36 cellular contexts compared by ENCODE assay signal in the genomic region with DNA sequence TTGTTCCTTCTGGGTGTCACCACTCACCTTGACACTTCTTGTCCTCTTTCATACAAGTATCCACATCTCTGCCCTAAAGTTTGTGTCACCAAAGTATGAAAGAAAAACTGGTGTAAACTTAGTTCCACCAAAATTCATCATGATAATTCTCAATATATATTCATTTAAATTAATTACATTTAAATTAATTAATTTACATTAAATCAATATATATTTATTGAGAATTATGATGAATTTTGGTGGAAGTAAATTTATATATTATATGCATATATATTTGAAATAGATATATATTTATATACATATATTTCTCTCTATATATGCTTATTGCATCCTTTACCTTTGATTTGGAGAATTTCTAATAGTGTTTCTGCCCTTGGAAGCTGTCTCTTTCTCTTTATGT.
"Had no signal": no experiment of that assay in that cellular context is flagged by ENCODE, and none has a peak within 500 bp of the region (broad histone marks: within the 10 kb centered on the region; RNA-seq: fewer than 3 reads in every experiment).

No MANE protein-coding gene starts in this region.

- H3K4me3 Mint-ChIP-seq: activated B cell treated with CpG ODN at 0.5 μM for 24 hours; activated CD4-positive, alpha-beta memory T cell treated with anti-CD3 and anti-CD28 coated beads for 36 hours; activated CD4-positive, alpha-beta T cell treated with anti-CD3 and anti-CD28 coated beads, Interleukin-2, amount 10 ng/mL, durations not matched to agents 24 days and 14 days; activated CD8-positive, alpha-beta T cell treated with anti-CD3 and anti-CD28 coated beads for 36 hours; activated naive CD4-positive, alpha-beta T cell treated with anti-CD3 and anti-CD28 coated beads for 36 hours; activated naive CD8-positive, alpha-beta T cell treated with anti-CD3 and anti-CD28 coated beads for 36 hours; activated T-cell treated with anti-CD3 and anti-CD28 coated beads, Interleukin-2, amount 50 U/mL, for 4 hours; activated T-cell treated with anti-CD3 and anti-CD28 coated beads, Interleukin-2, amount 50 U/mL, for 72 hours; activated T-helper 1 cell treated with anti-CD3 and anti-CD28 coated beads, Interleukin-12 subunit alpha, Interleukin-12 subunit beta, Interleukin-2, Interleukin-4 antibody, amounts not matched to agents 30 ng/mL and 10 ng/mL and 1 ng/mL, durations not matched to agents 14 hours and 24 hours and 36 hours; activated T-helper 17 cell treated with anti-CD3 and anti-CD28 coated beads, Interleukin-2, amount 50 U/mL, for 72 hours; T-helper 1 cell treated with Interleukin-12 subunit alpha and Interleukin-12 subunit beta and Interleukin-4 antibody, amounts not matched to agents 30 μg/mL and 1 μg/mL, for 36 hours; T-helper 2 cell treated with Interferon-gamma antibody and Interleukin-4, amounts not matched to agents 5 μg/mL and 100 μg/mL, for 36 hours had no signal

- H3K9me3 ChIP-seq: body of pancreas had no signal

- H3K4me3 ChIP-seq: adrenal gland, body of pancreas, breast epithelium had no signal

- H3K27me3 Mint-ChIP-seq: activated B cell treated with CpG ODN at 0.5 μM for 24 hours; activated CD4-positive, alpha-beta memory T cell treated with anti-CD3 and anti-CD28 coated beads for 36 hours; activated CD4-positive, alpha-beta T cell treated with anti-CD3 and anti-CD28 coated beads, Interleukin-2, amount 10 ng/mL, durations not matched to agents 24 days and 14 days; activated CD8-positive, alpha-beta T cell treated with anti-CD3 and anti-CD28 coated beads for 36 hours; activated naive CD8-positive, alpha-beta T cell treated with anti-CD3 and anti-CD28 coated beads for 36 hours; activated T-helper 17 cell treated with anti-CD3 and anti-CD28 coated beads, Interleukin-2, amount 50 U/mL, for 72 hours had no signal

- DNase-seq: activated B cell treated with CpG ODN at 0.5 μM for 24 hours; activated CD4-positive, alpha-beta memory T cell treated with anti-CD3 and anti-CD28 coated beads for 36 hours; activated CD4-positive, alpha-beta T cell treated with anti-CD3 and anti-CD28 coated beads for 4 hours; activated CD4-positive, alpha-beta T cell treated with anti-CD3 and anti-CD28 coated beads, Interleukin-2, amount 10 ng/mL, durations not matched to agents 24 days and 14 days; activated CD4-positive, alpha-beta T cell treated with anti-CD3 and anti-CD28 coated beads, Interleukin-2, amount 50 U/mL, for 1 hour; activated CD4-positive, alpha-beta T cell treated with anti-CD3 and anti-CD28 coated beads, Interleukin-2, amount 50 U/mL, for 4 hours; activated CD4-positive, CD25-positive, alpha-beta regulatory T cell treated with anti-CD3 and anti-CD28 coated beads, Interleukin-2, amount 50 U/mL, for 72 hours; activated CD8-positive, alpha-beta memory T cell treated with anti-CD3 and anti-CD28 coated beads, Interleukin-2, amount 50 U/mL, for 4 hours; activated CD8-positive, alpha-beta T cell treated with anti-CD3 and anti-CD28 coated beads for 36 hours; activated effector memory CD4-positive, alpha-beta T cell treated with anti-CD3 and anti-CD28 coated beads, Interleukin-2, amount 50 U/mL, for 16 hours; activated gamma-delta T cell treated with Interleukin-2 at 50 U/mL for 16 hours; activated naive CD4-positive, alpha-beta T cell; activated naive CD4-positive, alpha-beta T cell treated with anti-CD3 and anti-CD28 coated beads for 36 hours; activated naive CD4-positive, alpha-beta T cell treated with anti-CD3 and anti-CD28 coated beads, Interleukin-2, amount 50 U/mL, for 16 hours; activated naive CD8-positive, alpha-beta T cell treated with anti-CD3 and anti-CD28 coated beads for 36 hours; activated T-cell treated with anti-CD3 and anti-CD28 coated beads for 4 hours; activated T-cell treated with anti-CD3 and anti-CD28 coated beads, Interleukin-2, amount 50 U/mL, for 1 hour; activated T-cell treated with anti-CD3 and anti-CD28 coated beads, Interleukin-2, amount 50 U/mL, for 4 hours; activated T-cell treated with anti-CD3 and anti-CD28 coated beads, Interleukin-2, amount 50 U/mL, for 72 hours; adrenal gland; amniotic stem cell; aorta; body of pancreas; brain microvascular endothelial cell; central memory CD4-positive, alpha-beta T cell; T-helper 1 cell; T-helper 2 cell; T-helper 9 cell; WERI-Rb-1 had no signal

- H3K27ac Mint-ChIP-seq: activated B cell treated with CpG ODN at 0.5 μM for 24 hours; activated CD4-positive, alpha-beta memory T cell treated with anti-CD3 and anti-CD28 coated beads for 36 hours; activated CD4-positive, alpha-beta T cell treated with anti-CD3 and anti-CD28 coated beads, Interleukin-2, amount 10 ng/mL, durations not matched to agents 24 days and 14 days; activated CD8-positive, alpha-beta T cell treated with anti-CD3 and anti-CD28 coated beads for 36 hours; activated naive CD4-positive, alpha-beta T cell treated with anti-CD3 and anti-CD28 coated beads for 36 hours; activated naive CD4-positive, alpha-beta T cell treated with anti-CD3 and anti-CD28 coated beads, Interleukin-2, amount 50 U/mL, for 72 hours; activated naive CD8-positive, alpha-beta T cell treated with anti-CD3 and anti-CD28 coated beads for 36 hours; activated T-cell treated with anti-CD3 and anti-CD28 coated beads, Interleukin-2, amount 50 U/mL, for 72 hours; activated T-helper 1 cell treated with anti-CD3 and anti-CD28 coated beads, Interleukin-12 subunit alpha, Interleukin-12 subunit beta, Interleukin-2, Interleukin-4 antibody, amounts not matched to agents 30 ng/mL and 10 ng/mL and 1 ng/mL, durations not matched to agents 14 hours and 24 hours and 36 hours; activated T-helper 17 cell treated with anti-CD3 and anti-CD28 coated beads, Interleukin-2, amount 50 U/mL, for 72 hours; T-helper 1 cell treated with Interleukin-12 subunit alpha and Interleukin-12 subunit beta and Interleukin-4 antibody, amounts not matched to agents 30 μg/mL and 1 μg/mL, for 36 hours; T-helper 2 cell treated with Interferon-gamma antibody and Interleukin-4, amounts not matched to agents 5 μg/mL and 100 μg/mL, for 36 hours had no signal

- H3K27ac ChIP-seq: adrenal gland, body of pancreas, brain microvascular endothelial cell, breast epithelium, WERI-Rb-1 had no signal

- H3K4me1 Mint-ChIP-seq: activated B cell treated with CpG ODN at 0.5 μM for 24 hours; activated CD4-positive, alpha-beta T cell treated with anti-CD3 and anti-CD28 coated beads, Interleukin-2, amount 10 ng/mL, durations not matched to agents 24 days and 14 days; activated naive CD8-positive, alpha-beta T cell treated with anti-CD3 and anti-CD28 coated beads for 36 hours; activated T-helper 17 cell treated with anti-CD3 and anti-CD28 coated beads, Interleukin-2, amount 50 U/mL, for 72 hours had no signal

- H3K27me3 ChIP-seq: adrenal gland, body of pancreas, brain microvascular endothelial cell, breast epithelium had no signal

- FAIRE-seq: astrocyte had no signal

- H3K4me1 ChIP-seq: adrenal gland, body of pancreas, breast epithelium had no signal

- H3K9me3 Mint-ChIP-seq: activated CD4-positive, alpha-beta T cell treated with anti-CD3 and anti-CD28 coated beads, Interleukin-2, amount 10 ng/mL, durations not matched to agents 24 days and 14 days; activated T-helper 1 cell treated with anti-CD3 and anti-CD28 coated beads, Interleukin-12 subunit alpha, Interleukin-12 subunit beta, Interleukin-2, Interleukin-4 antibody, amounts not matched to agents 30 ng/mL and 10 ng/mL and 1 ng/mL, durations not matched to agents 14 hours and 24 hours and 36 hours; T-helper 2 cell treated with Interferon-gamma antibody and Interleukin-4, amounts not matched to agents 5 μg/mL and 100 μg/mL, for 36 hours had no signal

- H3K36me3 Mint-ChIP-seq: activated naive CD4-positive, alpha-beta T cell treated with anti-CD3 and anti-CD28 coated beads, Interleukin-2, amount 50 U/mL, for 72 hours; activated naive CD8-positive, alpha-beta T cell treated with anti-CD3 and anti-CD28 coated beads for 36 hours had no signal

- H3K36me3 ChIP-seq: adrenal gland, brain microvascular endothelial cell, WERI-Rb-1 had no signal

- ATAC-seq: activated CD8-positive, alpha-beta T cell treated with anti-CD3 and anti-CD28 coated beads for 36 hours; activated naive CD4-positive, alpha-beta T cell treated with anti-CD3 and anti-CD28 coated beads, Interleukin-2, amount 50 U/mL, for 72 hours; activated T-cell treated with anti-CD3 and anti-CD28 coated beads, Interleukin-2, amount 50 U/mL, for 4 hours; activated T-cell treated with anti-CD3 and anti-CD28 coated beads, Interleukin-2, amount 50 U/mL, for 72 hours; activated T-helper 17 cell treated with anti-CD3 and anti-CD28 coated beads, Interleukin-2, amount 50 U/mL, for 72 hours; body of pancreas had no signal
